ENCODE assay signal across 9 cellular contexts in the genomic region with DNA sequence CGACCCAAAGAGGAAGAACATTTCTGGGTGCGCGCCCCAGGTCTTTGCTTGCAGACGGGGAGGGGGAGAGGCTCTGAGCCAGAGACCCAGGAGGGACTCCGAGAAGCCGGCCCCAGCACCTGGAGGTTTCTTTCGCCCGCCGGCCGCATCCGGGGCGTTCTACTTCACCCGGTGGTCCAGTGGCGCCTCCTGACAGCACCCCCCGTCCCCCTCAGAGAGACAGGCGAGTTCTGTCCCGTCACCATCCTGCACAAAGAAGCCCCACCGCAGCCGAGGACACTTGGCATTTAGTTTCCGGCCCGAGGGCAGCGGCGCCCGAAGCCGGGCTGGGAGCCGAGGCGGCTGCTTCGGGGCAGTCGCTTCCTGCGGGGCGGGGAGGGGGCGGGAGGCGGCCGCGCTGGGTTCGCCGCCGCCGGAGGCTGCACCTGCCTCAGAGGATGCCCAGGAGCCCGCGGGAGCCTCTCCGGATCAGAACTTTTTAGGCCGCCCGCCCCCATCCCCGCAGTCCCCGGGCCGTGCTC. TPM values are rescaled to one million over a fixed set of nuclear protein-coding genes. Genes with fewer than 3 reads are reported as not detected.
A peak's percentile ranks its signal among the peaks of the same experiment; 100 is the strongest.
DNase-seq lines count a peak whose midpoint lies in the region; ATAC-seq and TF ChIP-seq lines count a peak whose summit lies in the region.
"Had no signal": no experiment of that assay in that cellular context is flagged by ENCODE, and none has a peak within 500 bp of the region (broad histone marks: within the 10 kb centered on the region; RNA-seq: fewer than 3 reads in every experiment).

A gene (plus strand): TSS at position 424 of the 521 bp plus-strand sequence.

- peaks cover 13 to 97% (median 73%) of the 10 kb centered on the region in 7 donors for H3K27me3 ChIP-seq in spleen (replicated peaks in 1 of 7)

- WGBS in spleen, 5 donors, result 0 to 1% (median 1%) methylated on average over 18 to 47 of the region's 47 CpGs

- H3K4me1 ChIP-seq in spleen, result peaks cover 24 to 42% (median 37%) of the 10 kb centered on the region in 6 donors

- H3K9me3 ChIP-seq in iPS-18c (ENCODE audit: control insufficient read depth, insufficient read depth, low read length) (no peaks in the 10 kb centered on the region), spleen (no peaks in the 10 kb centered on the region)

- peak; percentile 88 for DNase-seq in DMS53 (lab: John Stamatoyannopoulos, UW)
- peak; percentile 44 for DNase-seq in HuH-7.5 (ENCODE audit: low spot score)
- DNase-seq in spleen, result no peak
- no peak for DNase-seq in activated gamma-delta T cell (lab: John Stamatoyannopoulos, UW)
- DNase-seq in stimulated activated CD4-positive, alpha-beta T cell treated with anti-CD3 and anti-CD28 coated beads, Interleukin-4, amount 100 ng/mL, for 4 hours, result no peak

- ATAC-seq in HG03442 (IDR thresholded peaks at IDR 0.05; ENCODE audit: unreplicated experiment), result no peak

- TF ChIP-seq CTCF in spleen (IDR thresholded peaks at IDR 0.05 in 8 of 11, conservative IDR thresholded peaks at IDR 0.05 in 3 of 11), result no peak

- H3K27ac ChIP-seq in angular gyrus (ENCODE audit: low read depth, low read length) (peak within 1 kb of the TSS; percentile 67), spleen (peak within 1 kb of the TSS in 1 of 8 donors; percentile 5)

- TF ChIP-seq POLR2A in spleen (IDR thresholded peaks at IDR 0.05), result no peak

- H3K4me3 ChIP-seq in iPS-18c (ENCODE audit: insufficient read depth, low read depth, low read length) (peak within 1 kb of the TSS; percentile 71), spleen (peak within 1 kb of the TSS; percentile 31 to 70 (median 52))
- H3K4me3 ChIP-seq: K562 had no signal

- H3K36me3 ChIP-seq in spleen, result no peaks in the 10 kb centered on the region

- intact Hi-C loops in spleen (cut with DNase I; ENCODE audit: low total_unique reads), result no loop called here

RNA-seq across cellular contexts. Expression of the gene that starts here (rescaled TPM):
- 1 to 10 TPM in 5 of 7 donors, under 1 TPM in 2; 0.51 to 5.5 (median 1.7) TPM for total RNA-seq in spleen
- polyA plus RNA-seq in spleen, result under 1 TPM; 0.35 to 0.55 (median 0.37) TPM

Comparison
In these comparisons a context has a peak if more than half of its experiments do, and no peak if none do; other contexts are left out.
1. DNase-seq: peak in DMS53 (single experiment) and HuH-7.5 (single experiment); none in spleen (single experiment), activated gamma-delta T cell (single experiment) and stimulated activated CD4-positive, alpha-beta T cell treated with anti-CD3 and anti-CD28 coated beads, Interleukin-4, amount 100 ng/mL, for 4 hours (0 of 2).